ENCODE assay signal across 8 cellular contexts in the genomic region with DNA sequence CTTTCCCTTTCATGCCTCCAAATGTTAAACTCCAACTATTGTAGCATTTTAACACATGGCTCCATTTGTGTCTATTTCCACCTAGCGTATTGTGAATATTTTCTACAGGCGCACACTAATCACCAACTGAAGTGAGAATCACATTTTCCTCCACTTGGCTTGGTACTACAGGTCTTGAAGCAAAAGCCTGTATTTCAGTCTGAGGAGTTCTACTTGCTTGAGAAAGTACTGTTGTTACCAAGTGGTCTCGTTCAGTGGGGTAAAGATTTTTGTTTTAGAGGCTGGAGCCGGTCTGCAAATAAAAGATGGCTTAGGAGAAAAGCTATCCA. TPM values are rescaled to one million over a fixed set of nuclear protein-coding genes. Genes with fewer than 3 reads are reported as not detected.
DNase-seq lines count a peak whose midpoint lies in the region; ATAC-seq and TF ChIP-seq lines count a peak whose summit lies in the region.

No MANE protein-coding gene starts in this region.

- TF ChIP-seq CTCF in BE2C (IDR thresholded peaks at IDR 0.05; ENCODE audit: low read depth, low read length) (no peak), GM20000 (IDR thresholded peaks at IDR 0.05; ENCODE audit: extremely low read depth, missing control alignments) (no peak)

- POLR2A ChIA-PET in naive thymus-derived CD4-positive, alpha-beta T cell (lab: Charles Lee), result interaction anchor here (1.1 kb wide), 1 partner anchor 33 kb away, joined by 3 read pairs; no protein-coding TSS in a partner anchor

- H3K9me3 Mint-ChIP-seq in naive thymus-derived CD4-positive, alpha-beta T cell, result peaks cover 0 to 4% (median 0%) of the 10 kb centered on the region in 11 donors

- H3K27me3 ChIP-seq in BE2C (no peaks in the 10 kb centered on the region), HUES6 (ENCODE audit: control insufficient read depth, insufficient read depth, low read length) (no peaks in the 10 kb centered on the region)
- no peaks in the 10 kb centered on the region for H3K27me3 ChIP-seq in naive thymus-derived CD4-positive, alpha-beta T cell (ENCODE audit: control insufficient read depth in 2 of 2, insufficient read depth in 2 of 2, low read length in 2 of 2)

- peaks cover 3% of the 10 kb centered on the region for H3K4me1 ChIP-seq in BE2C
- H3K4me1 ChIP-seq in HUES6 (ENCODE audit: control insufficient read depth, insufficient read depth, low read length), result peaks cover 18% of the 10 kb centered on the region
- H3K4me1 ChIP-seq in naive thymus-derived CD4-positive, alpha-beta T cell (ENCODE audit: control insufficient read depth in 2 of 2, insufficient read depth in 2 of 2, low read length in 2 of 2), result peaks cover 10 to 11% of the 10 kb centered on the region in 2 donors

- H3K36me3 Mint-ChIP-seq in naive thymus-derived CD4-positive, alpha-beta T cell, result peaks cover 0 to 14% (median 8%) of the 10 kb centered on the region in 5 donors

- H3K4me3 ChIP-seq in BE2C (ENCODE audit: low read depth, low read length) (peak overlapping the region; percentile 88), HUES6 (ENCODE audit: low read depth, low read length) (peak overlapping the region; percentile 90)
- H3K4me3 ChIP-seq in naive thymus-derived CD4-positive, alpha-beta T cell (ENCODE audit: low read length), result peak overlapping the region; percentile 89

- H3K4me3 Mint-ChIP-seq in naive thymus-derived CD4-positive, alpha-beta T cell, result peak overlapping the region; percentile 88 to 99 (median 97)

- intact Hi-C loops in naive thymus-derived CD4-positive, alpha-beta T cell (cut with micrococcal nuclease), result loop anchor here (2.0 to 10.0 kb wide), 8 partner anchors 51 to 1684 kb away; a partner anchor contains a TSS

- H3K9ac ChIP-seq in HUES6 (ENCODE audit: low read length), result peak overlapping the region; percentile 90

- H3K27ac Mint-ChIP-seq in naive thymus-derived CD4-positive, alpha-beta T cell, result peak overlapping the region; percentile 82 to 96 (median 90)

- H3K36me3 ChIP-seq in BE2C (peaks cover 26% of the 10 kb centered on the region), HUES6 (ENCODE audit: control insufficient read depth, insufficient read depth, low read length) (peaks cover 31% of the 10 kb centered on the region)
- peaks cover 0 to 10% (median 0%) of the 10 kb centered on the region in 3 experiments for H3K36me3 ChIP-seq in naive thymus-derived CD4-positive, alpha-beta T cell (ENCODE audit: control insufficient read depth in 2 of 3, insufficient read depth in 3 of 3, low read length in 3 of 3)

- CTCF ChIA-PET in naive thymus-derived CD4-positive, alpha-beta T cell (lab: Charles Lee), result no interaction called here

- H3K9me3 ChIP-seq in BE2C, result no peaks in the 10 kb centered on the region
- H3K9me3 ChIP-seq in HUES6 (ENCODE audit: control insufficient read depth, insufficient read depth, low read depth, low read length), result no peaks in the 10 kb centered on the region
- no peaks in the 10 kb centered on the region for H3K9me3 ChIP-seq in naive thymus-derived CD4-positive, alpha-beta T cell (ENCODE audit: control insufficient read depth in 2 of 3, low read length in 3 of 3)

- DNase-seq in BE2C (no peak), GM20000 (ENCODE audit: low spot score) (peak; percentile 5), caudate nucleus (lab: John Stamatoyannopoulos, UW) (no peak), iPS-NIHi7 (ENCODE audit: extremely low spot score) (no peak), amygdala (lab: John Stamatoyannopoulos, UW) (no peak), COLO829 (ENCODE audit: low spot score) (no peak)
- DNase-seq in naive thymus-derived CD4-positive, alpha-beta T cell, result no peak

- H3K27ac ChIP-seq in HUES6 (ENCODE audit: low read depth, low read length) (peak overlapping the region; percentile 17; the same call in 1 of the 2 replicates), caudate nucleus (ENCODE audit: low read depth, low read length) (peak overlapping the region; percentile 99)
- peak overlapping the region; percentile 84 for H3K27ac ChIP-seq in naive thymus-derived CD4-positive, alpha-beta T cell (ENCODE audit: low read depth, low read length)

- H3K27me3 Mint-ChIP-seq in naive thymus-derived CD4-positive, alpha-beta T cell, result peaks cover 0 to 16% (median 0%) of the 10 kb centered on the region in 5 donors

- H3K4me1 Mint-ChIP-seq in naive thymus-derived CD4-positive, alpha-beta T cell, result peaks cover 16 to 35% (median 29%) of the 10 kb centered on the region in 7 donors

- no peak for ATAC-seq in naive thymus-derived CD4-positive, alpha-beta T cell

RNA-seq across cellular contexts. Expression of a gene that starts 0.6 kb away (rescaled TPM):
- polyA plus RNA-seq in BE2C (2012; ENCODE audit: insufficient read depth, insufficient read length, low read depth), result 12.2 TPM
- 10 to 100 TPM; 14.9 to 32.6 (median 25.6) TPM for total RNA-seq in naive thymus-derived CD4-positive, alpha-beta T cell
- 1 to 10 TPM; 2.8 to 3.8 TPM for polyA plus RNA-seq in naive thymus-derived CD4-positive, alpha-beta T cell

Comparison
In these comparisons a context has a peak if more than half of its experiments do, and no peak if none do; other contexts are left out.
1. H3K27ac ChIP-seq: peak in every context shown above with its lines; median percentile 99 in caudate nucleus; 84 in naive thymus-derived CD4-positive, alpha-beta T cell; 17 in HUES6.